In the genomic region with DNA sequence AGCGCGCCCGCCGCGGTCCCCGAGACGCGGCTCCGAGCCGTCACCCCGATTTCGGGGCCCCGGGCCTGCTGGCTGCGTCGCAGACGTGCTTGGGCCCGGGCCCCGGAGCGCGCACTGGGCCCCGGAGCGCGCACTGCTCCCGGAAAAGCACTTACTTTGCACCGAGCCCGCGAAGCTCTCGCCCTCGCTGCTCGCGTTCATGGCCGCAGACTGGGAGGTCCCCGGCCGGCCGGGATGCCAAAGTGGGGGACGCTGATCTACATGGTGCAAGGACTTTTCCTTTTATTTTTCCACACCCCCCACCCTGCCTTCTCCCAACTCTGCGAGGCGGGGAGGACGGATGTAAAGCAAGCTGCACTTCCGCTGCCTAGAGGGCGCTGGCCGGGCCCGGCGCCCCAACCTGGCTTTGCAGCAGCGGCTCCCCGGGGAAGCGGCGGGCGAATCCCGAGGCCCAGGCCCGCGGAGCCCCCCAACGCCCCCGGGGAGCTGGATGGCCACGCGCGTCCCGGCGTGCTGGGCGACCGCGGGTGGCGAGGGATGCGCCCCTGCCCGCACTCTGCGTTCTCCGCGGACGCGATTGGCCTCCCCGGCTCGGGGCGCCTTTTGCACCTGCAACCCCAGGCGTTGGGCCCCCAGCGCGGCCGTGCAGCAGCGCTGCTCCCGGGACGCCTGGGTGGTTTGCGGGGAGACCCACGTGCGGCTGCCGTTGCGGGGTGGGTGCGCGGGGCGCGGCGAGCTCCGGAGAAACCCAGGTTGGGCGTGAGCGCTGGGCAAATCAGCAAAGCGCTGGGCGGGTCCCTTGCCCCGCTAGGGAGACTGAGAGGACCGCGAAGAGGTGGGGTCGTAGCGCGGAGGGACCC, we compare ENCODE assay signal across 1 cellular context.
TF ChIP-seq lines count a peak whose summit lies in the region.

A gene (minus strand): TSS at position 344 of the 860 bp plus-strand sequence. CDS start 143 bp downstream, at position 201.

TF ChIP-seq in K562, 482 proteins besides CTCF, POLR2A, EP300 and RAD21 (continued from another document and continues in another):
- TF ChIP-seq ETV5 (CRISPR knock-in tag; IDR thresholded peaks at IDR 0.05; ENCODE audit: low read depth) (peak; percentile 94), GTF2F1 (IDR thresholded peaks at IDR 0.05; ENCODE audit: low read depth, low read length) (0 out of 2 replicates have a peak, but pooled peaks have one; percentile 49), MAZ (CRISPR knock-in tag; conservative IDR thresholded peaks at IDR 0.05 in 1 of 2, IDR thresholded peaks at IDR 0.05 in 1 of 2) (peak; percentile 47 to 81; a peak in 2 of 4 replicates), SOX6 (IDR thresholded peaks at IDR 0.05) (peak; percentile 26; the same call in 1 of the 2 replicates), DPF2 (IDR thresholded peaks at IDR 0.05) (no peak), RBM15 (IDR thresholded peaks at IDR 0.05; ENCODE audit: insufficient read depth, low read length) (0 out of 2 replicates have a peak, but pooled peaks have one; percentile 24), SMAD4 (CRISPR knock-in tag; conservative IDR thresholded peaks at IDR 0.05) (peak; percentile 54), ESRRA (IDR thresholded peaks at IDR 0.05; ENCODE audit: borderline replicate concordance, low read depth) (0 out of 2 replicates have a peak, but pooled peaks have one; percentile 11), ZNF830 (CRISPR knock-in tag; IDR thresholded peaks at IDR 0.05) (no peak), FOXM1 (IDR thresholded peaks at IDR 0.05; ENCODE audit: low read depth) (no peak), FOXM1 (CRISPR knock-in tag; IDR thresholded peaks at IDR 0.05; ENCODE audit: low read depth) (0 out of 2 replicates have a peak, but pooled peaks have one; percentile 36), GTF2E2 (tag; IDR thresholded peaks at IDR 0.05) (0 out of 2 replicates have a peak, but pooled peaks have one; percentile 14), ZNF586 (CRISPR knock-in tag; conservative IDR thresholded peaks at IDR 0.05) (no peak), KDM5B (IDR thresholded peaks at IDR 0.05; ENCODE audit: insufficient replicate concordance, low read depth, low read length) (peak; percentile 60), DIDO1 (tag; IDR thresholded peaks at IDR 0.05; ENCODE audit: low read depth) (no peak; the same call in 1 of the 2 replicates), CBFA2T3 (IDR thresholded peaks at IDR 0.05) (peak; percentile 91), PPARD (CRISPR knock-in tag; IDR thresholded peaks at IDR 0.05) (no peak), RCOR1 (IDR thresholded peaks at IDR 0.05; ENCODE audit: borderline replicate concordance in 1 of 2, low read depth in 2 of 2, low read length in 2 of 2) (peak in 1 of 2 experiments; percentile 32; a peak in 1 of 4 replicates), POLR2G (IDR thresholded peaks at IDR 0.05; ENCODE audit: low read depth, low read length) (peak; percentile 94), TGIF2 (CRISPR knock-in tag; IDR thresholded peaks at IDR 0.05) (0 out of 2 replicates have a peak, but pooled peaks have one; percentile 57), MTA1 (IDR thresholded peaks at IDR 0.05; ENCODE audit: borderline replicate concordance) (no peak), POLR2AphosphoS5 (IDR thresholded peaks at IDR 0.05; ENCODE audit: control insufficient read depth, insufficient read depth, low read depth, low read length) (peak; percentile 55; the same call in 1 of the 2 replicates), ZBTB1 (CRISPR knock-in tag; IDR thresholded peaks at IDR 0.05; ENCODE audit: borderline replicate concordance, low read depth) (peak; percentile 84), ELF1 (tag; IDR thresholded peaks at IDR 0.05) (peak; percentile 86), NRF1 (conservative IDR thresholded peaks at IDR 0.05 in 1 of 2, IDR thresholded peaks at IDR 0.05 in 1 of 2) (peak; percentile 26 to 47; a peak in 3 of 4 replicates), CTBP1 (IDR thresholded peaks at IDR 0.05; ENCODE audit: borderline replicate concordance) (peak; percentile 53), SPI1 (IDR thresholded peaks at IDR 0.05; ENCODE audit: borderline replicate concordance, low read depth, low read length) (peak; percentile 80)
- TF ChIP-seq, protein P1, sequence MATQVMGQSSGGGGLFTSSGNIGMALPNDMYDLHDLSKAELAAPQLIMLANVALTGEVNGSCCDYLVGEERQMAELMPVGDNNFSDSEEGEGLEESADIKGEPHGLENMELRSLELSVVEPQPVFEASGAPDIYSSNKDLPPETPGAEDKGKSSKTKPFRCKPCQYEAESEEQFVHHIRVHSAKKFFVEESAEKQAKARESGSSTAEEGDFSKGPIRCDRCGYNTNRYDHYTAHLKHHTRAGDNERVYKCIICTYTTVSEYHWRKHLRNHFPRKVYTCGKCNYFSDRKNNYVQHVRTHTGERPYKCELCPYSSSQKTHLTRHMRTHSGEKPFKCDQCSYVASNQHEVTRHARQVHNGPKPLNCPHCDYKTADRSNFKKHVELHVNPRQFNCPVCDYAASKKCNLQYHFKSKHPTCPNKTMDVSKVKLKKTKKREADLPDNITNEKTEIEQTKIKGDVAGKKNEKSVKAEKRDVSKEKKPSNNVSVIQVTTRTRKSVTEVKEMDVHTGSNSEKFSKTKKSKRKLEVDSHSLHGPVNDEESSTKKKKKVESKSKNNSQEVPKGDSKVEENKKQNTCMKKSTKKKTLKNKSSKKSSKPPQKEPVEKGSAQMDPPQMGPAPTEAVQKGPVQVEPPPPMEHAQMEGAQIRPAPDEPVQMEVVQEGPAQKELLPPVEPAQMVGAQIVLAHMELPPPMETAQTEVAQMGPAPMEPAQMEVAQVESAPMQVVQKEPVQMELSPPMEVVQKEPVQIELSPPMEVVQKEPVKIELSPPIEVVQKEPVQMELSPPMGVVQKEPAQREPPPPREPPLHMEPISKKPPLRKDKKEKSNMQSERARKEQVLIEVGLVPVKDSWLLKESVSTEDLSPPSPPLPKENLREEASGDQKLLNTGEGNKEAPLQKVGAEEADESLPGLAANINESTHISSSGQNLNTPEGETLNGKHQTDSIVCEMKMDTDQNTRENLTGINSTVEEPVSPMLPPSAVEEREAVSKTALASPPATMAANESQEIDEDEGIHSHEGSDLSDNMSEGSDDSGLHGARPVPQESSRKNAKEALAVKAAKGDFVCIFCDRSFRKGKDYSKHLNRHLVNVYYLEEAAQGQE (CRISPR knock-in tag; IDR thresholded peaks at IDR 0.05; ENCODE audit: low read depth), result peak; percentile 36; the same call in 1 of the 2 replicates
- TF ChIP-seq, protein P2, sequence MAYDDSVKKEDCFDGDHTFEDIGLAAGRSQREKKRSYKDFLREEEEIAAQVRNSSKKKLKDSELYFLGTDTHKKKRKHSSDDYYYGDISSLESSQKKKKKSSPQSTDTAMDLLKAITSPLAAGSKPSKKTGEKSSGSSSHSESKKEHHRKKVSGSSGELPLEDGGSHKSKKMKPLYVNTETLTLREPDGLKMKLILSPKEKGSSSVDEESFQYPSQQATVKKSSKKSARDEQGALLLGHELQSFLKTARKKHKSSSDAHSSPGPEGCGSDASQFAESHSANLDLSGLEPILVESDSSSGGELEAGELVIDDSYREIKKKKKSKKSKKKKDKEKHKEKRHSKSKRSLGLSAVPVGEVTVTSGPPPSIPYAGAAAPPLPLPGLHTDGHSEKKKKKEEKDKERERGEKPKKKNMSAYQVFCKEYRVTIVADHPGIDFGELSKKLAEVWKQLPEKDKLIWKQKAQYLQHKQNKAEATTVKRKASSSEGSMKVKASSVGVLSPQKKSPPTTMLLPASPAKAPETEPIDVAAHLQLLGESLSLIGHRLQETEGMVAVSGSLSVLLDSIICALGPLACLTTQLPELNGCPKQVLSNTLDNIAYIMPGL (CRISPR knock-in tag; IDR thresholded peaks at IDR 0.05), result peak; percentile 65; the same call in 1 of the 2 replicates
- TF ChIP-seq, protein P3, sequence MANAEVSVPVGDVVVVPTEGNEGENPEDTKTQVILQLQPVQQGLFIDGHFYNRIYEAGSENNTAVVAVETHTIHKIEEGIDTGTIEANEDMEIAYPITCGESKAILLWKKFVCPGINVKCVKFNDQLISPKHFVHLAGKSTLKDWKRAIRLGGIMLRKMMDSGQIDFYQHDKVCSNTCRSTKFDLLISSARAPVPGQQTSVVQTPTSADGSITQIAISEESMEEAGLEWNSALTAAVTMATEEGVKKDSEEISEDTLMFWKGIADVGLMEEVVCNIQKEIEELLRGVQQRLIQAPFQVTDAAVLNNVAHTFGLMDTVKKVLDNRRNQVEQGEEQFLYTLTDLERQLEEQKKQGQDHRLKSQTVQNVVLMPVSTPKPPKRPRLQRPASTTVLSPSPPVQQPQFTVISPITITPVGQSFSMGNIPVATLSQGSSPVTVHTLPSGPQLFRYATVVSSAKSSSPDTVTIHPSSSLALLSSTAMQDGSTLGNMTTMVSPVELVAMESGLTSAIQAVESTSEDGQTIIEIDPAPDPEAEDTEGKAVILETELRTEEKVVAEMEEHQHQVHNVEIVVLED (CRISPR knock-in tag; IDR thresholded peaks at IDR 0.05), result peak; percentile 75
- TF ChIP-seq, protein P4, sequence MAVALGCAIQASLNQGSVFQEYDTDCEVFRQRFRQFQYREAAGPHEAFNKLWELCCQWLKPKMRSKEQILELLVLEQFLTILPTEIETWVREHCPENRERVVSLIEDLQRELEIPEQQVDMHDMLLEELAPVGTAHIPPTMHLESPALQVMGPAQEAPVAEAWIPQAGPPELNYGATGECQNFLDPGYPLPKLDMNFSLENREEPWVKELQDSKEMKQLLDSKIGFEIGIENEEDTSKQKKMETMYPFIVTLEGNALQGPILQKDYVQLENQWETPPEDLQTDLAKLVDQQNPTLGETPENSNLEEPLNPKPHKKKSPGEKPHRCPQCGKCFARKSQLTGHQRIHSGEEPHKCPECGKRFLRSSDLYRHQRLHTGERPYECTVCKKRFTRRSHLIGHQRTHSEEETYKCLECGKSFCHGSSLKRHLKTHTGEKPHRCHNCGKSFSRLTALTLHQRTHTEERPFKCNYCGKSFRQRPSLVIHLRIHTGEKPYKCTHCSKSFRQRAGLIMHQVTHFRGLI (CRISPR knock-in tag; IDR thresholded peaks at IDR 0.05), result peak; percentile 83; the same call in 1 of the 2 replicates
- TF ChIP-seq, protein P5, sequence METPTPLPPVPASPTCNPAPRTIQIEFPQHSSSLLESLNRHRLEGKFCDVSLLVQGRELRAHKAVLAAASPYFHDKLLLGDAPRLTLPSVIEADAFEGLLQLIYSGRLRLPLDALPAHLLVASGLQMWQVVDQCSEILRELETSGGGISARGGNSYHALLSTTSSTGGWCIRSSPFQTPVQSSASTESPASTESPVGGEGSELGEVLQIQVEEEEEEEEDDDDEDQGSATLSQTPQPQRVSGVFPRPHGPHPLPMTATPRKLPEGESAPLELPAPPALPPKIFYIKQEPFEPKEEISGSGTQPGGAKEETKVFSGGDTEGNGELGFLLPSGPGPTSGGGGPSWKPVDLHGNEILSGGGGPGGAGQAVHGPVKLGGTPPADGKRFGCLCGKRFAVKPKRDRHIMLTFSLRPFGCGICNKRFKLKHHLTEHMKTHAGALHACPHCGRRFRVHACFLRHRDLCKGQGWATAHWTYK (CRISPR knock-in tag; IDR thresholded peaks at IDR 0.05), result peak; percentile 14
- TF ChIP-seq, protein P6, sequence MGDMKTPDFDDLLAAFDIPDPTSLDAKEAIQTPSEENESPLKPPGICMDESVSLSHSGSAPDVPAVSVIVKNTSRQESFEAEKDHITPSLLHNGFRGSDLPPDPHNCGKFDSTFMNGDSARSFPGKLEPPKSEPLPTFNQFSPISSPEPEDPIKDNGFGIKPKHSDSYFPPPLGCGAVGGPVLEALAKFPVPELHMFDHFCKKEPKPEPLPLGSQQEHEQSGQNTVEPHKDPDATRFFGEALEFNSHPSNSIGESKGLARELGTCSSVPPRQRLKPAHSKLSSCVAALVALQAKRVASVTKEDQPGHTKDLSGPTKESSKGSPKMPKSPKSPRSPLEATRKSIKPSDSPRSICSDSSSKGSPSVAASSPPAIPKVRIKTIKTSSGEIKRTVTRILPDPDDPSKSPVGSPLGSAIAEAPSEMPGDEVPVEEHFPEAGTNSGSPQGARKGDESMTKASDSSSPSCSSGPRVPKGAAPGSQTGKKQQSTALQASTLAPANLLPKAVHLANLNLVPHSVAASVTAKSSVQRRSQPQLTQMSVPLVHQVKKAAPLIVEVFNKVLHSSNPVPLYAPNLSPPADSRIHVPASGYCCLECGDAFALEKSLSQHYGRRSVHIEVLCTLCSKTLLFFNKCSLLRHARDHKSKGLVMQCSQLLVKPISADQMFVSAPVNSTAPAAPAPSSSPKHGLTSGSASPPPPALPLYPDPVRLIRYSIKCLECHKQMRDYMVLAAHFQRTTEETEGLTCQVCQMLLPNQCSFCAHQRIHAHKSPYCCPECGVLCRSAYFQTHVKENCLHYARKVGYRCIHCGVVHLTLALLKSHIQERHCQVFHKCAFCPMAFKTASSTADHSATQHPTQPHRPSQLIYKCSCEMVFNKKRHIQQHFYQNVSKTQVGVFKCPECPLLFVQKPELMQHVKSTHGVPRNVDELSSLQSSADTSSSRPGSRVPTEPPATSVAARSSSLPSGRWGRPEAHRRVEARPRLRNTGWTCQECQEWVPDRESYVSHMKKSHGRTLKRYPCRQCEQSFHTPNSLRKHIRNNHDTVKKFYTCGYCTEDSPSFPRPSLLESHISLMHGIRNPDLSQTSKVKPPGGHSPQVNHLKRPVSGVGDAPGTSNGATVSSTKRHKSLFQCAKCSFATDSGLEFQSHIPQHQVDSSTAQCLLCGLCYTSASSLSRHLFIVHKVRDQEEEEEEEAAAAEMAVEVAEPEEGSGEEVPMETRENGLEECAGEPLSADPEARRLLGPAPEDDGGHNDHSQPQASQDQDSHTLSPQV (IDR thresholded peaks at IDR 0.05), result 0 out of 2 replicates have a peak, but pooled peaks have one; percentile 7
- TF ChIP-seq, protein P7, sequence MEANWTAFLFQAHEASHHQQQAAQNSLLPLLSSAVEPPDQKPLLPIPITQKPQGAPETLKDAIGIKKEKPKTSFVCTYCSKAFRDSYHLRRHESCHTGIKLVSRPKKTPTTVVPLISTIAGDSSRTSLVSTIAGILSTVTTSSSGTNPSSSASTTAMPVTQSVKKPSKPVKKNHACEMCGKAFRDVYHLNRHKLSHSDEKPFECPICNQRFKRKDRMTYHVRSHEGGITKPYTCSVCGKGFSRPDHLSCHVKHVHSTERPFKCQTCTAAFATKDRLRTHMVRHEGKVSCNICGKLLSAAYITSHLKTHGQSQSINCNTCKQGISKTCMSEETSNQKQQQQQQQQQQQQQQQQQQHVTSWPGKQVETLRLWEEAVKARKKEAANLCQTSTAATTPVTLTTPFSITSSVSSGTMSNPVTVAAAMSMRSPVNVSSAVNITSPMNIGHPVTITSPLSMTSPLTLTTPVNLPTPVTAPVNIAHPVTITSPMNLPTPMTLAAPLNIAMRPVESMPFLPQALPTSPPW (CRISPR knock-in tag; IDR thresholded peaks at IDR 0.05), result peak; percentile 78
